23 cellular contexts compared by ENCODE assay signal in genomic region chr3:67620869-67621268, GRCh38. TPM values are rescaled to one million over a fixed set of nuclear protein-coding genes. Genes with fewer than 3 reads are reported as not detected.
A peak's percentile ranks its signal among the peaks of the same experiment; 100 is the strongest.
DNase-seq lines count a peak whose midpoint lies in the region; ATAC-seq, FAIRE-seq and TF ChIP-seq lines count a peak whose summit lies in the region.
"Had no signal": no experiment of that assay in that cellular context is flagged by ENCODE, and none has a peak within 500 bp of the region (broad histone marks: within the 10 kb centered on the region; RNA-seq: fewer than 3 reads in every experiment).

No MANE protein-coding gene starts in this region.

- H3K36me3 ChIP-seq in K562 (ENCODE audit: control insufficient read depth, insufficient read depth, low read length), result peaks cover 16% of the 10 kb centered on the region; the same call in 2 of the 3 replicates
- no peaks in the 10 kb centered on the region for H3K36me3 ChIP-seq in prostate gland

- no peak overlapping the region for H2AFZ ChIP-seq in K562 (ENCODE audit: low read depth, low read length)
- H2AFZ ChIP-seq: GM23248 had no signal

- no peak for TF ChIP-seq EP300 in K562 (IDR thresholded peaks at IDR 0.05; ENCODE audit: low read length)

- no peak for TF ChIP-seq CTCF in K562 (IDR thresholded peaks at IDR 0.05 in 2 of 3, conservative IDR thresholded peaks at IDR 0.05 in 1 of 3; ENCODE audit: insufficient read depth in 2 of 3, low read depth in 1 of 3, low read length in 3 of 3)
- TF ChIP-seq CTCF in prostate gland (IDR thresholded peaks at IDR 0.05), result no peak

- in situ Hi-C loops in K562 (cut with MboI), result no loop called here

- H3K9me3 ChIP-seq in K562 (replicated peaks; ENCODE audit: control insufficient read depth, insufficient read depth, low read depth, low read length) (no peaks in the 10 kb centered on the region), prostate gland (no peaks in the 10 kb centered on the region)
- H3K9me3 ChIP-seq: BLaER1 treated with 17β-estradiol and CSF1 and Interleukin-3, amounts not matched to agents 10 nM and 100 nM; HAP-1 had no signal

- no peaks in the 10 kb centered on the region for H3K27me3 Mint-ChIP-seq in activated CD4-positive, alpha-beta T cell treated with anti-CD3 and anti-CD28 coated beads, Interleukin-2, amount 10 ng/mL, durations not matched to agents 7 days and 5 days

- WGBS in K562 (ENCODE audit: insufficient coverage, low coverage, missing lambda C conversion rate), result 56% methylated on average over 1 of the region's 1 CpG
- WGBS in prostate gland, result 21% methylated on average over 1 of the region's 1 CpG

- no peaks in the 10 kb centered on the region for H3K9me1 ChIP-seq in K562 (ENCODE audit: control insufficient read depth, insufficient read depth, low read length)

- no TSS peak for BruUV-seq in K562 (replicated peaks; lab: Mats Ljungman, UMichigan)

- H3K27ac Mint-ChIP-seq in activated CD4-positive, alpha-beta T cell treated with anti-CD3 and anti-CD28 coated beads, Interleukin-2, amount 10 ng/mL, durations not matched to agents 7 days and 5 days, result no peak overlapping the region

- no peak for TF ChIP-seq RAD21 in K562 (CRISPR knock-in tag; conservative IDR thresholded peaks at IDR 0.05 in 1 of 2, IDR thresholded peaks at IDR 0.05 in 1 of 2)

- H3K27ac ChIP-seq in K562 (ENCODE audit: extremely low read depth, low read depth, low read length), result no peak overlapping the region
- H3K27ac ChIP-seq in prostate gland, result no peak overlapping the region
- H3K27ac ChIP-seq: BLaER1 treated with 17β-estradiol and CSF1 and Interleukin-3, amounts not matched to agents 10 nM and 100 nM; GM23248; RWPE1; SK-N-MC had no signal

- H3K4me3 ChIP-seq in K562 (no peak overlapping the region), prostate gland (no peak overlapping the region)
- H3K4me3 ChIP-seq: BLaER1 treated with 17β-estradiol and CSF1 and Interleukin-3, amounts not matched to agents 10 nM and 100 nM; GM23248; HAP-1; SK-N-MC had no signal

- H3K36me3 Mint-ChIP-seq in activated CD4-positive, alpha-beta T cell treated with anti-CD3 and anti-CD28 coated beads, Interleukin-2, amount 10 ng/mL, durations not matched to agents 7 days and 5 days (ENCODE audit: low read depth), result peaks cover 64% of the 10 kb centered on the region

- FAIRE-seq in K562 (lab: Jason Lieb, UNC) (no peak), GM12891 (lab: Jason Lieb, UNC) (no peak)
- FAIRE-seq: HTR-8/SVneo had no signal

- ATAC-seq in K562 (no peak), GM21381 (IDR thresholded peaks at IDR 0.05; ENCODE audit: unreplicated experiment) (no peak)

- intact Hi-C loops in K562 (cut with micrococcal nuclease), result no loop called here
- intact Hi-C loops in prostate gland (cut with DNase I), result no loop called here

- peaks cover 7% of the 10 kb centered on the region for H3K4me1 Mint-ChIP-seq in activated CD4-positive, alpha-beta T cell treated with anti-CD3 and anti-CD28 coated beads, Interleukin-2, amount 10 ng/mL, durations not matched to agents 7 days and 5 days

- peaks cover 8% of the 10 kb centered on the region for H3K9me3 Mint-ChIP-seq in activated CD4-positive, alpha-beta T cell treated with anti-CD3 and anti-CD28 coated beads, Interleukin-2, amount 10 ng/mL, durations not matched to agents 7 days and 5 days

- H3K4me3 Mint-ChIP-seq in activated CD4-positive, alpha-beta T cell treated with anti-CD3 and anti-CD28 coated beads, Interleukin-2, amount 10 ng/mL, durations not matched to agents 7 days and 5 days, result no peak overlapping the region

- no peaks in the 10 kb centered on the region for H3K4me1 ChIP-seq in K562 (replicated peaks in 1 of 2; ENCODE audit: control insufficient read depth in 2 of 2, insufficient read depth in 2 of 2, low read length in 2 of 2)
- H3K4me1 ChIP-seq in prostate gland (replicated peaks), result no peaks in the 10 kb centered on the region
- H3K4me1 ChIP-seq: BLaER1 treated with 17β-estradiol and CSF1 and Interleukin-3, amounts not matched to agents 10 nM and 100 nM had no signal

- H3K79me2 ChIP-seq in K562 (ENCODE audit: control insufficient read depth, insufficient read depth, low read length), result no peaks in the 10 kb centered on the region; the same call in 2 of the 3 replicates

- DNase-seq in NCI-H510A treated with DMSO at 0.1 percent for 48 hours (lab: John Stamatoyannopoulos, UW) (peak; percentile 2), NCI-H510A (lab: John Stamatoyannopoulos, UW) (no peak), HT-29 (ENCODE audit: low spot score) (peak; percentile 21), K562 (ENCODE audit: extremely low read depth in 1 of 4, low spot score in 3 of 4) (no peak), prostate gland (ENCODE audit: low spot score) (peak; percentile 12), GM12891 (ENCODE audit: insufficient read length, low spot score) (no peak)
- DNase-seq in activated CD4-positive, alpha-beta T cell treated with anti-CD3 and anti-CD28 coated beads, Interleukin-2, amount 10 ng/mL, durations not matched to agents 7 days and 5 days, result no peak
- DNase-seq: 8988T, DMS79 treated with DMSO at 0.1 percent for 48 hours, GM23248, IMR-90, MV-4-11, NCI-H1694 treated with DMSO at 0.1 percent for 48 hours, NCI-H2081 treated with DMSO at 0.1 percent for 48 hours, NCI-H2171 treated with DMSO at 0.1 percent for 48 hours, NCI-H526 treated with DMSO at 0.1 percent for 48 hours, SHP77 treated with DMSO at 0.1 percent for 48 hours had no signal

- POLR2A ChIA-PET in K562 (lab: Yijun Ruan, JAX), result no interaction called here
- POLR2A ChIA-PET in activated CD4-positive, alpha-beta T cell treated with anti-CD3 and anti-CD28 coated beads, Interleukin-2, amount 10 ng/mL, durations not matched to agents 7 days and 5 days (lab: Charles Lee), result no interaction called here

- no peaks in the 10 kb centered on the region for H4K20me1 ChIP-seq in K562 (replicated peaks; ENCODE audit: control insufficient read depth, insufficient read depth, low read length)

- H3K9ac ChIP-seq in K562 (ENCODE audit: insufficient read depth in 1 of 2, low read depth in 2 of 2, low read length in 2 of 2), result no peak overlapping the region
- H3K9ac ChIP-seq: BLaER1 treated with 17β-estradiol and CSF1 and Interleukin-3, amounts not matched to agents 10 nM and 100 nM; GM23248 had no signal

- CTCF ChIA-PET in K562 (lab: Yijun Ruan, JAX; ENCODE audit: low intra/inter-chr PET ratio), result no interaction called here
- CTCF ChIA-PET in activated CD4-positive, alpha-beta T cell treated with anti-CD3 and anti-CD28 coated beads, Interleukin-2, amount 10 ng/mL, durations not matched to agents 7 days and 5 days (lab: Charles Lee), result no interaction called here

- no peak overlapping the region for H3K4me2 ChIP-seq in K562 (ENCODE audit: insufficient read depth, low read length)
- H3K4me2 ChIP-seq: BLaER1 treated with 17β-estradiol and CSF1 and Interleukin-3, amounts not matched to agents 10 nM and 100 nM had no signal

- H3K27me3 ChIP-seq in K562 (ENCODE audit: control insufficient read depth in 2 of 2, insufficient read depth in 2 of 2, low read length in 2 of 2), result no peaks in the 10 kb centered on the region
- no peaks in the 10 kb centered on the region for H3K27me3 ChIP-seq in prostate gland (replicated peaks; ENCODE audit: insufficient read depth)
- H3K27me3 ChIP-seq: BLaER1 treated with 17β-estradiol and CSF1 and Interleukin-3, amounts not matched to agents 10 nM and 100 nM had no signal

- TF ChIP-seq POLR2A in K562 (conservative IDR thresholded peaks at IDR 0.05), result no peak
- no peak for TF ChIP-seq POLR2A in prostate gland (IDR thresholded peaks at IDR 0.05)
- TF ChIP-seq POLR2A in GM12891 (IDR thresholded peaks at IDR 0.05; ENCODE audit: low read depth, low read length), result no peak

TF ChIP-seq in K562, 482 proteins besides CTCF, POLR2A, EP300 and RAD21 (continues in another document):
- no peak for TF ChIP-seq SREBF2 (CRISPR knock-in tag; IDR thresholded peaks at IDR 0.05)

TF ChIP-seq in GM12891, 5 proteins besides CTCF, POLR2A, EP300 and RAD21:
- TF ChIP-seq TAF1 (IDR thresholded peaks at IDR 0.05; ENCODE audit: low read depth, low read length) (no peak), POU2F2 (IDR thresholded peaks at IDR 0.05; ENCODE audit: low read depth, low read length) (no peak), SPI1 (IDR thresholded peaks at IDR 0.05; ENCODE audit: low read depth, low read length) (no peak; the same call in 1 of the 2 replicates), POLR2AphosphoS5 (IDR thresholded peaks at IDR 0.05; ENCODE audit: low read depth, low read length) (no peak), PAX5 (IDR thresholded peaks at IDR 0.05; ENCODE audit: insufficient read depth, low read length, severe bottlenecking) (no peak)

RNA-seq across cellular contexts. Expression of gene SUCLG2, which starts 33.5 kb away (rescaled TPM):
- total RNA-seq in HT-29 (2014; rRNA removed; shearing (Covaris generic)), result 12.8 and 13.9 TPM in 2 replicates
- total RNA-seq in K562 (2011; cell fraction: chromatin; rRNA removed; ENCODE audit: low replicate concordance), result 9.0 and 21.8 TPM in 2 replicates
- 5.3 and 7.0 TPM in 2 replicates for total RNA-seq in K562 (2011; cell fraction: nucleolus; rRNA removed)
- 9.3 and 10.5 TPM in 2 replicates for total RNA-seq in K562 (2011; cell fraction: nucleoplasm; rRNA removed)
- 22.9 and 23.9 TPM in 2 replicates for total RNA-seq in K562 (2014; rRNA removed)
- total RNA-seq in K562 (2014; rRNA removed; fragmentation: Illumina TruSeq; extraction: Trizol), result 36.1 and 36.8 TPM in 2 replicates
- 38.3 and 41.4 TPM in 2 replicates for total RNA-seq in K562 (2015; rRNA removed; fragmentation: Illumina TruSeq; extraction: Trizol)
- 28.2 and 29.6 TPM in 2 replicates for total RNA-seq in K562 (2021)
- 26.9 and 31.5 TPM in 2 replicates for polyA plus RNA-seq in K562 (2011; rRNA removed)
- polyA plus RNA-seq in K562 (2011; cell fraction: cytosol; rRNA removed), result 7.9 and 15.0 TPM in 2 replicates
- polyA plus RNA-seq in K562 (2011; cell fraction: nucleus; rRNA removed), result 3.7 and 6.5 TPM in 2 replicates
- 29.7 and 32.4 TPM in 2 replicates for polyA plus RNA-seq in K562 (2012)
- 33.7 and 39.4 TPM in 2 replicates for polyA plus RNA-seq in K562 (2014; fragmentation: Illumina TruSeq; extraction: Trizol)
- polyA plus RNA-seq in K562 (2014; fragmentation: Nextera tagmentation; extraction: Ambion mirVana), result 10 to 100 TPM; 10.1 to 20.4 TPM
- polyA plus RNA-seq in K562 (2014; rRNA removed), result 29.0 and 29.6 TPM in 2 replicates
- 27.4 and 36.9 TPM in 2 replicates for polyA minus RNA-seq in K562 (2011; rRNA and poly(A)+ RNA removed)
- polyA minus RNA-seq in K562 (2011; cell fraction: cytosol; rRNA and poly(A)+ RNA removed), result 11.9 and 12.2 TPM in 2 replicates
- polyA minus RNA-seq in K562 (2011; cell fraction: nucleus; rRNA and poly(A)+ RNA removed), result 12.4 and 14.6 TPM in 2 replicates
- total RNA-seq in prostate gland, result 10 to 100 TPM; 33.2 to 65.4 TPM
- 10 to 100 TPM; 60.0 to 63.1 TPM for total RNA-seq in activated CD4-positive, alpha-beta T cell treated with anti-CD3 and anti-CD28 coated beads, Interleukin-2, amount 10 ng/mL, durations not matched to agents 7 days and 5 days
- 34.4 TPM for polyA plus RNA-seq in GM12891 (2012; ENCODE audit: low read depth, missing spikeins)

Comparison
In these comparisons a context has a peak if more than half of its experiments do, and no peak if none do; other contexts are left out.
1. DNase-seq: peak in NCI-H510A treated with DMSO at 0.1 percent for 48 hours (single experiment), HT-29 (single experiment) and prostate gland (single experiment); none in NCI-H510A (single experiment), K562 (0 of 4), activated CD4-positive, alpha-beta T cell treated with anti-CD3 and anti-CD28 coated beads, Interleukin-2, amount 10 ng/mL, durations not matched to agents 7 days and 5 days (single experiment) and GM12891 (single experiment).